8 cellular contexts compared by ENCODE assay signal in genomic region chr12:120316798-120317257, GRCh38. TPM values are rescaled to one million over a fixed set of nuclear protein-coding genes. Genes with fewer than 3 reads are reported as not detected.
DNase-seq lines count a peak whose midpoint lies in the region; ATAC-seq and TF ChIP-seq lines count a peak whose summit lies in the region.

No MANE protein-coding gene starts in this region.

- DNase-seq in SJSA1 (ENCODE audit: low read depth in 1 of 2, low spot score in 2 of 2) (no peak), fibroblast of the aortic adventitia (ENCODE audit: low read depth) (no peak), prostate gland (ENCODE audit: low spot score) (no peak), iPS-NIHi7 (ENCODE audit: extremely low spot score) (no peak), NCI-H446 treated with DMSO at 0.1 percent for 48 hours (lab: John Stamatoyannopoulos, UW) (no peak)

- ATAC-seq in GM18873 (IDR thresholded peaks at IDR 0.05; ENCODE audit: low FRiP score, unreplicated experiment) (no peak), GM19467 (IDR thresholded peaks at IDR 0.05; ENCODE audit: unreplicated experiment) (no peak)

- H3K4me1 ChIP-seq in SJSA1 (replicated peaks) (peaks cover 5% of the 10 kb centered on the region), prostate gland (replicated peaks) (no peaks in the 10 kb centered on the region)

- H3K9me3 ChIP-seq in SJSA1 (replicated peaks): no peaks in the 10 kb centered on the region
- no peaks in the 10 kb centered on the region for H3K9me3 ChIP-seq in prostate gland

- intact Hi-C loops in prostate gland (cut with DNase I): no loop called here

- H3K27me3 ChIP-seq in SJSA1 (replicated peaks) (no peaks in the 10 kb centered on the region), prostate gland (replicated peaks; ENCODE audit: insufficient read depth) (no peaks in the 10 kb centered on the region)

- TF ChIP-seq POLR2A in prostate gland (IDR thresholded peaks at IDR 0.05): no peak

- TF ChIP-seq CTCF in fibroblast of the aortic adventitia (IDR thresholded peaks at IDR 0.05; ENCODE audit: insufficient read depth, low read length) (no peak), prostate gland (IDR thresholded peaks at IDR 0.05) (no peak)

- H3K27ac ChIP-seq in SJSA1 (no peak overlapping the region), prostate gland (peak overlapping the region; percentile 80 to 88)

- H3K4me3 ChIP-seq in GM08714 (ENCODE audit: low read length): peak overlapping the region; percentile 53; the same call in 1 of the 2 replicates
- peak overlapping the region; percentile 38 for H3K4me3 ChIP-seq in SJSA1
- H3K4me3 ChIP-seq in fibroblast of the aortic adventitia (ENCODE audit: low read depth, low read length): peak overlapping the region; percentile 90
- H3K4me3 ChIP-seq in prostate gland: peak overlapping the region; percentile 38 to 60

- WGBS in prostate gland: 33% methylated on average over 10 of the region's 10 CpGs

- no peaks in the 10 kb centered on the region for H3K36me3 ChIP-seq in SJSA1
- no peaks in the 10 kb centered on the region for H3K36me3 ChIP-seq in prostate gland

RNA-seq across cellular contexts. Expression of gene PLA2G1B, which starts 10.8 kb away (rescaled TPM):
- not detected in 2 replicates for total RNA-seq in SJSA1 (2014; rRNA removed; shearing (Covaris generic))
- total RNA-seq in fibroblast of the aortic adventitia (ENCODE audit: low replicate concordance) (not detected in 2 replicates), prostate gland (not detected)

RNA-seq across cellular contexts. Expression of gene SIRT4, which starts 14.7 kb away (rescaled TPM):
- total RNA-seq in SJSA1 (2014; rRNA removed; shearing (Covaris generic)): 0.60 and 1.5 TPM in 2 replicates
- 0.90 and 3.6 TPM in 2 replicates for total RNA-seq in fibroblast of the aortic adventitia (ENCODE audit: low replicate concordance)
- 1 to 10 TPM in 1 of 2 donors, under 1 TPM in 1; 0.96 to 2.2 TPM for total RNA-seq in prostate gland

RNA-seq across cellular contexts. Expression of gene RNU4-1, which starts 23.8 kb away (rescaled TPM):
- under 0.01 TPM in 2 replicates for total RNA-seq in SJSA1 (2014; rRNA removed; shearing (Covaris generic))
- under 0.01 TPM in 2 replicates for total RNA-seq in fibroblast of the aortic adventitia (ENCODE audit: low replicate concordance)
- under 1 TPM; under 0.01 TPM for total RNA-seq in prostate gland

RNA-seq across cellular contexts. Expression of gene RNU4-2, which starts 25.1 kb away (rescaled TPM):
- total RNA-seq in SJSA1 (2014; rRNA removed; shearing (Covaris generic)): under 0.01 TPM in 2 replicates
- total RNA-seq in fibroblast of the aortic adventitia (ENCODE audit: low replicate concordance) (under 0.01 TPM in 2 replicates), prostate gland (under 1 TPM; under 0.01 TPM)

RNA-seq across cellular contexts. Expression of gene PXN, which starts 51.3 kb away (rescaled TPM):
- total RNA-seq in SJSA1 (2014; rRNA removed; shearing (Covaris generic)): 26.4 and 44.2 TPM in 2 replicates
- total RNA-seq in fibroblast of the aortic adventitia (ENCODE audit: low replicate concordance) (66.1 and 68.3 TPM in 2 replicates), prostate gland (100 to 1,000 TPM in 1 of 2 donors, 10 to 100 TPM in 1; 58.3 to 113 TPM)

Comparison
In these comparisons a context has a peak if more than half of its experiments do, and no peak if none do; other contexts are left out.
1. H3K4me3 ChIP-seq: peak in every context shown above with its lines; median percentile 90 in fibroblast of the aortic adventitia; 53 in GM08714; 49 in prostate gland; 38 in SJSA1.